ENCODE assay signal across 21 cellular contexts in the genomic region with DNA sequence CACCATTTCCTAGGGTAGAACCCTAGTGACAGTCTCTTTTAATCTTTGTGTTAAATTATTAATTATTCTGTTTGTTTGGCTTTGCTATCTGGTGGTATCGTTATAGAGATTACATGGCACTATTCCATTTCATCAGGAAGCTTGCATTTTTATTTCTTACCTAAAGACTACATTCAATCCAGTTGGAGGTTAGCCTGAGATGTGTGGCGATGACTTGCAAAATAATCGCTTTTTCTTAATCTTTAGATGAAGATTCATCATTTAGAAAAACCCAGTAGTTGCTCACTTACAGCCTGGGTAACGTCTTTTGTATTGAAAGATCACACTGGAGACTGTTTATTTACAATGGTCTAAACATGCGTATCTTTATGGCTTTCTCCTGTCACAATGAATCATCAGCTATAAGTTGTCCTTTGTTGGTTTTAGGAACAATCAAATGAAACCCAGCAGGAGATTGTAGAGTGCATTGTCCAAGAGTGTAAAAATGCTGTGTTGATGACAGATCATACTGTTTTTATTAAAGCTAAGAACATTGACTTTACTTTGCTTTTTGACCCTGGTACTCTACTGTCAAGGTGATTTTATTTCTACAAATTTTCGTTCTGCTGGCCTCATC.
DNase-seq lines count a peak whose midpoint lies in the region; TF ChIP-seq lines count a peak whose summit lies in the region.
"Had no signal": no experiment of that assay in that cellular context is flagged by ENCODE, and none has a peak within 500 bp of the region (broad histone marks: within the 10 kb centered on the region; RNA-seq: fewer than 3 reads in every experiment).

No MANE protein-coding gene starts in this region.

- no peaks in the 10 kb centered on the region for H3K9me3 Mint-ChIP-seq in glutamatergic neuron (ENCODE audit: unreplicated experiment)

- no peaks in the 10 kb centered on the region for H3K79me1 ChIP-seq in mesendoderm (ENCODE audit: low read length)

- DNase-seq in DMS53 (lab: John Stamatoyannopoulos, UW) (peak; percentile 75), HEK293T (ENCODE audit: extremely low spot score) (peak; percentile 54), NCI-H748 (lab: John Stamatoyannopoulos, UW; ENCODE audit: unreplicated experiment) (peak; percentile 53), mesendoderm (peak; percentile 27), Kasumi-1 (lab: John Stamatoyannopoulos, UW) (no peak), NCI-H2171 treated with DMSO at 0.1 percent for 48 hours (lab: John Stamatoyannopoulos, UW) (no peak), glutamatergic neuron (no peak)
- no peak for DNase-seq in activated CD8-positive, alpha-beta memory T cell treated with anti-CD3 and anti-CD28 coated beads, Interleukin-2, amount 50 U/mL, for 4 hours
- DNase-seq: activated CD4-positive, alpha-beta T cell treated with anti-CD3 and anti-CD28 coated beads for 36 hours; activated effector memory CD4-positive, alpha-beta T cell treated with Interleukin-2 at 50 U/mL for 16 hours; amygdala; Calu3; effector memory CD4-positive, alpha-beta T cell; hypothalamus; KG1; NCI-H1105 treated with DMSO at 0.1 percent for 48 hours; spleen; stimulated activated CD8-positive, alpha-beta memory T cell treated with anti-CD3 and anti-CD28 coated beads, Interleukin-4, amount 100 ng/mL, for 48 hours had no signal

- no peak overlapping the region for H3K27ac ChIP-seq in mesendoderm (ENCODE audit: low read depth, low read length)
- H3K27ac ChIP-seq: HL-60, prostate gland, spleen had no signal

- H3K4me3 ChIP-seq in mesendoderm (ENCODE audit: low read length): no peak overlapping the region
- H3K4me3 ChIP-seq: prostate gland, spleen had no signal

- no peaks in the 10 kb centered on the region for H3K4me1 Mint-ChIP-seq in glutamatergic neuron (ENCODE audit: low read depth, unreplicated experiment)
- H3K4me1 Mint-ChIP-seq: activated CD4-positive, alpha-beta T cell treated with anti-CD3 and anti-CD28 coated beads for 36 hours had no signal

- H2AK5ac ChIP-seq in mesendoderm (ENCODE audit: low read length): no peak overlapping the region

- H3K36me3 Mint-ChIP-seq in glutamatergic neuron (ENCODE audit: unreplicated experiment): no peaks in the 10 kb centered on the region
- H3K36me3 Mint-ChIP-seq: natural killer cell treated with Interleukin-12 subunit alpha and Interleukin-12 subunit beta and Interleukin-15 and Interleukin-18, amount 100 ng/mL, for 72 hours had no signal

- no peak overlapping the region for H3K4me2 ChIP-seq in mesendoderm (ENCODE audit: low read length)

- no peak overlapping the region for H3K4me3 Mint-ChIP-seq in glutamatergic neuron (ENCODE audit: unreplicated experiment)
- H3K4me3 Mint-ChIP-seq: activated CD4-positive, alpha-beta T cell treated with anti-CD3 and anti-CD28 coated beads for 36 hours; natural killer cell treated with Interleukin-12 subunit alpha and Interleukin-12 subunit beta and Interleukin-15 and Interleukin-18, amount 100 ng/mL, for 72 hours had no signal

- no peak overlapping the region for H2BK120ac ChIP-seq in mesendoderm (ENCODE audit: low read depth, low read length)

- no peak overlapping the region for H3K4ac ChIP-seq in mesendoderm (ENCODE audit: low read depth, low read length)

- H3K27me3 ChIP-seq in mesendoderm (ENCODE audit: insufficient read depth, low read length, poor library complexity): no peaks in the 10 kb centered on the region
- H3K27me3 ChIP-seq: spleen had no signal

- H3K4me1 ChIP-seq in mesendoderm (ENCODE audit: control insufficient read depth, low read depth, low read length): peaks cover 5% of the 10 kb centered on the region
- H3K4me1 ChIP-seq: spleen had no signal

- WGBS in mesendoderm (ENCODE audit: extremely low coverage, insufficient coverage, low lambda C conversion rate): no CpG with 5 or more reads among the region's 6 CpGs

- no peak overlapping the region for H2BK5ac ChIP-seq in mesendoderm (ENCODE audit: low read length)

- no peak overlapping the region for H3K56ac ChIP-seq in mesendoderm (ENCODE audit: low read length)

- H4K5ac ChIP-seq in mesendoderm (ENCODE audit: low read length): no peak overlapping the region

- POLR2A ChIA-PET in HEK293T (lab: Yijun Ruan, JAX): no interaction called here

- no peaks in the 10 kb centered on the region for H3K79me2 ChIP-seq in mesendoderm (ENCODE audit: control insufficient read depth, insufficient read depth, low read length)

- H3K23ac ChIP-seq in mesendoderm (ENCODE audit: low read length): no peak overlapping the region

- no peak overlapping the region for H3K18ac ChIP-seq in mesendoderm (ENCODE audit: low read length)

- no peak overlapping the region for H3K9ac ChIP-seq in mesendoderm (ENCODE audit: low read length)

- no peaks in the 10 kb centered on the region for H3K36me3 ChIP-seq in mesendoderm (ENCODE audit: control insufficient read depth, insufficient read depth, low read length)
- H3K36me3 ChIP-seq: prostate gland, spleen had no signal

- no peaks in the 10 kb centered on the region for H3K27me3 Mint-ChIP-seq in glutamatergic neuron (ENCODE audit: unreplicated experiment)
- H3K27me3 Mint-ChIP-seq: natural killer cell treated with Interleukin-12 subunit alpha and Interleukin-12 subunit beta and Interleukin-15 and Interleukin-18, amount 100 ng/mL, for 72 hours had no signal

- CTCF ChIA-PET in HEK293T (lab: Yijun Ruan, JAX): interaction anchor here (1.0 kb wide), 1 partner anchor 23 kb away, joined by 3 read pairs; no protein-coding TSS in a partner anchor

- no peak overlapping the region for H2BK15ac ChIP-seq in mesendoderm (replicated peaks; ENCODE audit: low read depth)

- no peak overlapping the region for H3K27ac Mint-ChIP-seq in glutamatergic neuron (ENCODE audit: unreplicated experiment)
- H3K27ac Mint-ChIP-seq: activated CD4-positive, alpha-beta T cell treated with anti-CD3 and anti-CD28 coated beads for 36 hours; natural killer cell treated with Interleukin-12 subunit alpha and Interleukin-12 subunit beta and Interleukin-15 and Interleukin-18, amount 100 ng/mL, for 72 hours had no signal

- no peak for TF ChIP-seq CTCF in glutamatergic neuron (IDR thresholded peaks at IDR 0.05; ENCODE audit: partially characterized antibody, unreplicated experiment)

- H4K8ac ChIP-seq in mesendoderm (ENCODE audit: low read depth, low read length): no peak overlapping the region

TF ChIP-seq in HEK293T, 16 proteins besides CTCF, POLR2A, EP300 and RAD21:
- TF ChIP-seq SUZ12 (IDR thresholded peaks at IDR 0.05) (no peak), FOXM1 (IDR thresholded peaks at IDR 0.05; ENCODE audit: borderline replicate concordance) (peak; percentile 92), FOXA1 (IDR thresholded peaks at IDR 0.05) (peak; percentile 99), SP1 (IDR thresholded peaks at IDR 0.05) (no peak), HDGF (IDR thresholded peaks at IDR 0.05; ENCODE audit: borderline replicate concordance) (no peak), ARNT (IDR thresholded peaks at IDR 0.05) (peak; percentile 95), ELF4 (IDR thresholded peaks at IDR 0.05) (0 out of 2 replicates have a peak, but pooled peaks have one; percentile 45), NFRKB (IDR thresholded peaks at IDR 0.05) (no peak), FOXK2 (IDR thresholded peaks at IDR 0.05) (peak; percentile 93), ZNF384 (IDR thresholded peaks at IDR 0.05) (peak; percentile 79), LEF1 (IDR thresholded peaks at IDR 0.05; ENCODE audit: borderline replicate concordance) (peak; percentile 98), CTBP1 (IDR thresholded peaks at IDR 0.05; ENCODE audit: borderline replicate concordance) (peak; percentile 100), TARDBP (IDR thresholded peaks at IDR 0.05) (peak; percentile 90), BHLHE40 (IDR thresholded peaks at IDR 0.05; ENCODE audit: borderline replicate concordance) (no peak), L3MBTL2 (conservative IDR thresholded peaks at IDR 0.05) (no peak)
- TF ChIP-seq, protein P1, sequence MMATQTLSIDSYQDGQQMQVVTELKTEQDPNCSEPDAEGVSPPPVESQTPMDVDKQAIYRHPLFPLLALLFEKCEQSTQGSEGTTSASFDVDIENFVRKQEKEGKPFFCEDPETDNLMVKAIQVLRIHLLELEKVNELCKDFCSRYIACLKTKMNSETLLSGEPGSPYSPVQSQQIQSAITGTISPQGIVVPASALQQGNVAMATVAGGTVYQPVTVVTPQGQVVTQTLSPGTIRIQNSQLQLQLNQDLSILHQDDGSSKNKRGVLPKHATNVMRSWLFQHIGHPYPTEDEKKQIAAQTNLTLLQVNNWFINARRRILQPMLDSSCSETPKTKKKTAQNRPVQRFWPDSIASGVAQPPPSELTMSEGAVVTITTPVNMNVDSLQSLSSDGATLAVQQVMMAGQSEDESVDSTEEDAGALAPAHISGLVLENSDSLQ (IDR thresholded peaks at IDR 0.05): peak; percentile 98

Comparison
In these comparisons a context has a peak if more than half of its experiments do, and no peak if none do; other contexts are left out.
1. DNase-seq: peak in DMS53 (single experiment), HEK293T (single experiment), NCI-H748 (single experiment) and mesendoderm (single experiment); none in Kasumi-1 (0 of 2), activated CD8-positive, alpha-beta memory T cell treated with anti-CD3 and anti-CD28 coated beads, Interleukin-2, amount 50 U/mL, for 4 hours (single experiment), NCI-H2171 treated with DMSO at 0.1 percent for 48 hours (single experiment) and glutamatergic neuron (single experiment).